Comparison of ENCODE assay signal across 24 cellular contexts in genomic region chr17:279776-280175, GRCh38.
A peak's percentile ranks its signal among the peaks of the same experiment; 100 is the strongest.
DNase-seq lines count a peak whose midpoint lies in the region; ATAC-seq, FAIRE-seq and TF ChIP-seq lines count a peak whose summit lies in the region.
"Had no signal": no experiment of that assay in that cellular context is flagged by ENCODE, and none has a peak within 500 bp of the region (broad histone marks: within the 10 kb centered on the region; RNA-seq: fewer than 3 reads in every experiment).

No MANE protein-coding gene starts in this region.

- DNase-seq in heart left ventricle (peak in 3 of 5 donors; percentile 3 to 11 (median 10)), cardiac septum (ENCODE audit: low spot score) (no peak), endothelial cell of umbilical vein (ENCODE audit: low read depth, low spot score) (no peak), mesothelial cell of epicardium (ENCODE audit: low spot score in 2 of 2, unreplicated experiment in 2 of 2) (peak in 1 of 2 experiments; percentile 34), Karpas-422 (no peak), NCI-H1930 (lab: John Stamatoyannopoulos, UW) (no peak), BE2C (no peak)
- DNase-seq: activated CD4-positive, alpha-beta T cell treated with anti-CD3 and anti-CD28 coated beads for 48 hours; activated T-cell treated with anti-CD3 and anti-CD28 coated beads, Interleukin-2, amount 50 U/mL, for 72 hours; DND-41; effector CD4-positive, alpha-beta T cell; NCI-H1048; NCI-H187 treated with DMSO at 0.1 percent for 48 hours; NCI-H82; SHP77 treated with DMSO at 0.1 percent for 48 hours; T-helper 1 cell had no signal

- H3K9me1 ChIP-seq in endothelial cell of umbilical vein (replicated peaks; ENCODE audit: control insufficient read depth, extremely low read depth, insufficient read depth, low read length), result no peaks in the 10 kb centered on the region

- BruUV-seq in endothelial cell of umbilical vein (replicated peaks; lab: Mats Ljungman, UMichigan), result no TSS peak

- TF ChIP-seq POLR2A in heart left ventricle (IDR thresholded peaks at IDR 0.05) (no peak), endothelial cell of umbilical vein (IDR thresholded peaks at IDR 0.05; ENCODE audit: low read depth, low read length) (no peak)

- H3K9me2 ChIP-seq in Karpas-422 (replicated peaks; ENCODE audit: insufficient read depth, low read length), result no peaks in the 10 kb centered on the region

- peak overlapping the region; percentile 57 for H3K4me2 ChIP-seq in endothelial cell of umbilical vein (ENCODE audit: insufficient read depth, low read length)
- no peak overlapping the region for H3K4me2 ChIP-seq in Karpas-422 (ENCODE audit: low read depth, low read length, poor library complexity, severe bottlenecking)
- H3K4me2 ChIP-seq: A549, KMS-11 had no signal

- H3K4me1 Mint-ChIP-seq in mesothelial cell of epicardium, result peaks cover 6% of the 10 kb centered on the region

- H3K27ac Mint-ChIP-seq in mesothelial cell of epicardium, result peak overlapping the region; percentile 60
- H3K27ac Mint-ChIP-seq: activated T-cell treated with anti-CD3 and anti-CD28 coated beads, Interleukin-2, amount 50 U/mL, for 72 hours; type B pancreatic cell had no signal

- H3K27me3 Mint-ChIP-seq in mesothelial cell of epicardium (ENCODE audit: low read depth), result no peaks in the 10 kb centered on the region
- H3K27me3 Mint-ChIP-seq: type B pancreatic cell had no signal

- ATAC-seq in heart left ventricle, result peak in 1 of 4 donors; percentile 53
- ATAC-seq: A549; activated naive CD4-positive, alpha-beta T cell treated with anti-CD3 and anti-CD28 coated beads, Interleukin-2, amount 50 U/mL, for 72 hours; activated T-cell treated with anti-CD3 and anti-CD28 coated beads, Interleukin-2, amount 50 U/mL, for 72 hours had no signal

- CTCF ChIA-PET in endothelial cell of umbilical vein (lab: Charles Lee), result interaction anchor here (1.1 to 1.3 kb wide), 2 partner anchors 106 to 115 kb away, joined by 3 to 4 read pairs; no protein-coding TSS in a partner anchor

- H3K4me3 Mint-ChIP-seq in mesothelial cell of epicardium, result no peak overlapping the region
- H3K4me3 Mint-ChIP-seq: activated T-cell treated with anti-CD3 and anti-CD28 coated beads, Interleukin-2, amount 50 U/mL, for 72 hours; type B pancreatic cell had no signal

- no peak overlapping the region for H3K4me3 ChIP-seq in heart left ventricle
- H3K4me3 ChIP-seq in endothelial cell of umbilical vein (replicated peaks in 1 of 3; ENCODE audit: insufficient read depth in 1 of 3, low read depth in 1 of 3, low read length in 3 of 3), result no peak overlapping the region
- H3K4me3 ChIP-seq in subcutaneous abdominal adipose tissue (ENCODE audit: low read depth in 1 of 5, low read length in 5 of 5), result no peak overlapping the region
- H3K4me3 ChIP-seq in Karpas-422 (ENCODE audit: low read length), result no peak overlapping the region
- H3K4me3 ChIP-seq in BE2C (ENCODE audit: low read depth, low read length), result no peak overlapping the region
- H3K4me3 ChIP-seq: A549 had no signal

- peaks cover 0 to 9% (median 0%) of the 10 kb centered on the region in 12 donors for H3K9me3 ChIP-seq in heart left ventricle
- H3K9me3 ChIP-seq in endothelial cell of umbilical vein (replicated peaks; ENCODE audit: control insufficient read depth, insufficient read depth, low read length), result no peaks in the 10 kb centered on the region
- no peaks in the 10 kb centered on the region for H3K9me3 ChIP-seq in subcutaneous abdominal adipose tissue (ENCODE audit: control insufficient read depth in 5 of 5, low read length in 5 of 5)
- H3K9me3 ChIP-seq in Karpas-422 (ENCODE audit: low read length), result no peaks in the 10 kb centered on the region
- no peaks in the 10 kb centered on the region for H3K9me3 ChIP-seq in BE2C
- H3K9me3 ChIP-seq: A549, Caco-2 had no signal

- H3K36me3 ChIP-seq in heart left ventricle (no peaks in the 10 kb centered on the region), endothelial cell of umbilical vein (ENCODE audit: control insufficient read depth in 2 of 2, extremely low read depth in 1 of 2, insufficient read depth in 2 of 2, low read length in 2 of 2) (no peaks in the 10 kb centered on the region), subcutaneous abdominal adipose tissue (ENCODE audit: control insufficient read depth in 5 of 5, insufficient read depth in 5 of 5, low read length in 5 of 5) (peaks cover 0 to 27% (median 8%) of the 10 kb centered on the region in 5 donors), Karpas-422 (ENCODE audit: insufficient read depth, low read length) (no peaks in the 10 kb centered on the region), BE2C (no peaks in the 10 kb centered on the region)

- TF ChIP-seq CTCF in heart left ventricle (IDR thresholded peaks at IDR 0.05) (no peak), endothelial cell of umbilical vein (IDR thresholded peaks at IDR 0.05; ENCODE audit: extremely low read depth in 1 of 2, insufficient read depth in 1 of 2, low read depth in 1 of 2, low read length in 2 of 2) (no peak), mesothelial cell of epicardium (IDR thresholded peaks at IDR 0.05; ENCODE audit: unreplicated experiment) (no peak), BE2C (IDR thresholded peaks at IDR 0.05; ENCODE audit: low read depth, low read length) (no peak)

- H3K79me2 ChIP-seq in endothelial cell of umbilical vein (ENCODE audit: control insufficient read depth, insufficient read depth, low read length) (no peaks in the 10 kb centered on the region), Karpas-422 (ENCODE audit: low read length) (no peaks in the 10 kb centered on the region)

- H3K27ac ChIP-seq in heart left ventricle (peak overlapping the region; percentile 27 to 77 (median 57)), endothelial cell of umbilical vein (ENCODE audit: insufficient read depth, low read depth, low read length) (peak overlapping the region; percentile 67), subcutaneous abdominal adipose tissue (ENCODE audit: low read depth, low read length) (peak overlapping the region; percentile 33), Karpas-422 (ENCODE audit: low read length) (no peak overlapping the region)
- H3K27ac ChIP-seq: A549, KMS-11 had no signal

- H3K9me3 Mint-ChIP-seq in mesothelial cell of epicardium, result no peaks in the 10 kb centered on the region
- H3K9me3 Mint-ChIP-seq: activated naive CD4-positive, alpha-beta T cell treated with anti-CD3 and anti-CD28 coated beads, Interleukin-2, amount 50 U/mL, for 72 hours; activated T-cell treated with anti-CD3 and anti-CD28 coated beads, Interleukin-2, amount 50 U/mL, for 72 hours; type B pancreatic cell had no signal

- H3K27me3 ChIP-seq in heart left ventricle (peaks cover 0 to 7% (median 0%) of the 10 kb centered on the region in 9 donors), endothelial cell of umbilical vein (ENCODE audit: control insufficient read depth in 2 of 2, insufficient read depth in 2 of 2, low read length in 2 of 2) (no peaks in the 10 kb centered on the region), subcutaneous abdominal adipose tissue (ENCODE audit: control insufficient read depth in 5 of 5, insufficient read depth in 4 of 5, low read length in 5 of 5) (no peaks in the 10 kb centered on the region), Karpas-422 (ENCODE audit: low read length) (no peaks in the 10 kb centered on the region), BE2C (no peaks in the 10 kb centered on the region)

- H3K4me1 ChIP-seq in heart left ventricle (peaks cover 0 to 14% (median 2%) of the 10 kb centered on the region in 12 donors), endothelial cell of umbilical vein (ENCODE audit: control insufficient read depth, extremely low read depth, insufficient read depth, low read length) (peaks cover 18% of the 10 kb centered on the region), subcutaneous abdominal adipose tissue (ENCODE audit: control insufficient read depth in 5 of 5, insufficient read depth in 5 of 5, low read length in 5 of 5) (peaks cover 0 to 22% (median 0%) of the 10 kb centered on the region in 5 donors), Karpas-422 (ENCODE audit: low read length) (peaks cover 4% of the 10 kb centered on the region), BE2C (no peaks in the 10 kb centered on the region)
- H3K4me1 ChIP-seq: Caco-2 had no signal

- WGBS in heart left ventricle, 4 donors, result 61 to 85% (median 66%) methylated on average over 4 of the region's 4 CpGs

- POLR2A ChIA-PET in endothelial cell of umbilical vein (lab: Charles Lee), result no interaction called here

- intact Hi-C loops in heart left ventricle (cut with DNase I) (loop anchor here in 1 of 10 donors (10.0 kb wide), 1 partner anchor 95 kb away; no protein-coding TSS in a partner anchor), cardiac septum (cut with DNase I) (no loop called here), endothelial cell of umbilical vein (cut with micrococcal nuclease) (no loop called here)

- H4K20me1 ChIP-seq in endothelial cell of umbilical vein (replicated peaks; ENCODE audit: control insufficient read depth, extremely low read depth, insufficient read depth, low read length) (no peaks in the 10 kb centered on the region), Karpas-422 (ENCODE audit: insufficient read depth, low read depth, low read length) (no peaks in the 10 kb centered on the region)

- peak overlapping the region; percentile 56 for H2AFZ ChIP-seq in endothelial cell of umbilical vein (ENCODE audit: low read depth, low read length)
- no peak overlapping the region for H2AFZ ChIP-seq in Karpas-422 (ENCODE audit: low read length)

- peaks cover 12% of the 10 kb centered on the region for H3K36me3 Mint-ChIP-seq in mesothelial cell of epicardium
- H3K36me3 Mint-ChIP-seq: activated naive CD4-positive, alpha-beta T cell treated with anti-CD3 and anti-CD28 coated beads, Interleukin-2, amount 50 U/mL, for 72 hours had no signal

- dilution Hi-C loops in endothelial cell of umbilical vein (cut with MboI; ENCODE audit: extremely low pct_ligation_motif_present, low sequenced_read_pairs), result no loop called here

- peak overlapping the region; percentile 20 for H3K9ac ChIP-seq in endothelial cell of umbilical vein (replicated peaks; ENCODE audit: extremely low read depth, insufficient read depth, low read length)
- H3K9ac ChIP-seq in subcutaneous abdominal adipose tissue (ENCODE audit: low read length in 5 of 5), result peak overlapping the region in 1 of 5 donors; percentile 56
- no peak overlapping the region for H3K9ac ChIP-seq in Karpas-422 (ENCODE audit: low read length)
- H3K9ac ChIP-seq: KMS-11 had no signal

- peak; percentile 90 for FAIRE-seq in endothelial cell of umbilical vein (lab: Jason Lieb, UNC)
- FAIRE-seq: A549, astrocyte, GM12892 had no signal

TF ChIP-seq in endothelial cell of umbilical vein, 7 proteins besides CTCF, POLR2A, EP300 and RAD21 (continues in another document):
- TF ChIP-seq GATA2 (IDR thresholded peaks at IDR 0.05; ENCODE audit: insufficient read depth, insufficient read length, low read depth, low read length) (no peak), POLR2AphosphoS5 (IDR thresholded peaks at IDR 0.05; ENCODE audit: insufficient read depth, low read depth, low read length) (no peak), MAX (IDR thresholded peaks at IDR 0.05; ENCODE audit: insufficient read depth, insufficient read length) (no peak), JUN (IDR thresholded peaks at IDR 0.05; ENCODE audit: borderline replicate concordance, insufficient read depth, insufficient read length, low read depth) (no peak)

Comparison
In these comparisons a context has a peak if more than half of its experiments do, and no peak if none do; other contexts are left out.
1. DNase-seq: peak in heart left ventricle (3 of 5); none in cardiac septum (single experiment), endothelial cell of umbilical vein (single experiment), Karpas-422 (single experiment), NCI-H1930 (0 of 2) and BE2C (single experiment).